ENCODE assay signal across 28 cellular contexts in genomic region chr4:88467392-88467791, GRCh38.
"Had no signal": no experiment of that assay in that cellular context is flagged by ENCODE, and none has a peak within 500 bp of the region (broad histone marks: within the 10 kb centered on the region; RNA-seq: fewer than 3 reads in every experiment).

No MANE protein-coding gene starts in this region.

- H3K4me3 ChIP-seq: gastroesophageal sphincter, heart left ventricle, hepatocyte, mucosa of descending colon, smooth muscle cell, stomach, thyroid gland had no signal

- H3K27me3 Mint-ChIP-seq: dendritic cell treated with granulocyte-macrophage colony-stimulating factor and Interleukin-4, amounts not matched to agents 40 ng/mL and 50 ng/mL, for 4 days; naive B cell; natural killer cell treated with Interleukin-12 subunit alpha and Interleukin-12 subunit beta and Interleukin-15 and Interleukin-18, amount 100 ng/mL, for 72 hours; type B pancreatic cell had no signal

- H3K4me1 Mint-ChIP-seq: endodermal cell, naive B cell had no signal

- H3K27me3 ChIP-seq: gastroesophageal sphincter, heart left ventricle, hepatocyte, stomach, thyroid gland had no signal

- FAIRE-seq: kidney had no signal

- ATAC-seq: esophagus mucosa; gastroesophageal sphincter; heart left ventricle; left lobe of liver; mucosa of descending colon; natural killer cell treated with Interleukin-12 subunit alpha and Interleukin-12 subunit beta and Interleukin-15 and Interleukin-18, amount 100 ng/mL, for 72 hours; sciatic nerve had no signal

- H3K9ac ChIP-seq: parathyroid adenoma had no signal

- H3K9me3 ChIP-seq: gastroesophageal sphincter, heart left ventricle, mucosa of descending colon, stomach, thyroid gland had no signal

- H3K9me3 Mint-ChIP-seq: dendritic cell treated with granulocyte-macrophage colony-stimulating factor and Interleukin-4, amounts not matched to agents 40 ng/mL and 50 ng/mL, for 4 days; endodermal cell; mesothelial cell of epicardium; natural killer cell treated with Interleukin-12 subunit alpha and Interleukin-12 subunit beta and Interleukin-15 and Interleukin-18, amount 100 ng/mL, for 72 hours; neural crest cell; type B pancreatic cell had no signal

- H3K4me3 Mint-ChIP-seq: dendritic cell treated with granulocyte-macrophage colony-stimulating factor and Interleukin-4, amounts not matched to agents 40 ng/mL and 50 ng/mL, for 4 days; endodermal cell; mesothelial cell of epicardium; naive B cell; natural killer cell treated with Interleukin-12 subunit alpha and Interleukin-12 subunit beta and Interleukin-15 and Interleukin-18, amount 100 ng/mL, for 72 hours; neural crest cell; type B pancreatic cell had no signal

- H3K4me1 ChIP-seq: gastroesophageal sphincter, heart left ventricle, parathyroid adenoma, stomach, thyroid gland had no signal

- H3K4me2 ChIP-seq: hepatocyte, smooth muscle cell had no signal

- DNase-seq: effector CD8-positive, alpha-beta T cell; endodermal cell; heart left ventricle; kidney; mesenchymal stem cell; mucosa of descending colon; naive B cell; stimulated activated CD4-positive, alpha-beta T cell treated with anti-CD3 and anti-CD28 coated beads, Interleukin-12 subunit alpha, Interleukin-12 subunit beta, amount 100 ng/mL, for 4 hours; stimulated activated CD4-positive, alpha-beta T cell treated with anti-CD3 and anti-CD28 coated beads, Interleukin-1b, Interleukin-23, amount 100 ng/mL, for 48 hours; stimulated activated CD4-positive, alpha-beta T cell treated with anti-CD3 and anti-CD28 coated beads, Interleukin-4, amount 100 ng/mL, for 1 hour; stimulated activated CD8-positive, alpha-beta memory T cell treated with anti-CD3 and anti-CD28 coated beads, Interleukin-4, amount 100 ng/mL, for 48 hours; stimulated activated naive CD4-positive, alpha-beta T cell treated with Interleukin-2 at 50 U/mL for 16 hours; stomach; thyroid gland had no signal

- H3K79me2 ChIP-seq: hepatocyte, parathyroid adenoma had no signal

- H2AFZ ChIP-seq: hepatocyte, parathyroid adenoma had no signal

- H3K27ac Mint-ChIP-seq: dendritic cell treated with granulocyte-macrophage colony-stimulating factor and Interleukin-4, amounts not matched to agents 40 ng/mL and 50 ng/mL, for 4 days; endodermal cell; mesothelial cell of epicardium; natural killer cell treated with Interleukin-12 subunit alpha and Interleukin-12 subunit beta and Interleukin-15 and Interleukin-18, amount 100 ng/mL, for 72 hours; progenitor cell of endocrine pancreas; type B pancreatic cell had no signal

- H3K36me3 Mint-ChIP-seq: type B pancreatic cell had no signal

- H3K27ac ChIP-seq: epithelial cell of prostate, gastroesophageal sphincter, heart left ventricle, hepatocyte, parathyroid adenoma, stomach, thyroid gland had no signal
